In the genomic region with DNA sequence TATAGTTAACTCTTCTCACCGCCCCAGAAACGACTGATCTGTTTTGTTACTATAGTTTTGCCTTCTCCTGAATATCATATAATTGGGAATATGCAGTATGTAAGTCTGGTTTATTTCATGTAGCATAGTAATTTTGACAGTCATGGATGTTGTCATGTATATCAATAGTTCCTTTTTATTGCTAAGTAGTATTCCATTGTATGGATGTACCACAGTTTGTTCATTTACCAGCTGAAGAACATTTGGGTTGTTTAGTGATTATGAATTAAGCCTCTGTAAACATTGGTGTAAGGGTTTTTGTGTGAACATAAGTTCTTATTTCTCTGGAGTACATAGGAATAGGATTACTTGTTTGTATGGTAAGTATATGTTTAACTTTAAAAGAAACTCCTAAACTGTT, we compare ENCODE assay signal across 11 cellular contexts. TPM values are rescaled to one million over a fixed set of nuclear protein-coding genes. Genes with fewer than 3 reads are reported as not detected.
"Had no signal": no experiment of that assay in that cellular context is flagged by ENCODE, and none has a peak within 500 bp of the region (broad histone marks: within the 10 kb centered on the region; RNA-seq: fewer than 3 reads in every experiment).

No MANE protein-coding gene starts in this region.

- H3K4me2 ChIP-seq: GM23338 had no signal

- FAIRE-seq: H1, H54 had no signal

- H3K9ac ChIP-seq: GM23248 had no signal

- H3K4me1 ChIP-seq: HAP-1 had no signal

- H3K4me3 ChIP-seq: GM23248, GM23338, HAP-1 had no signal

- DNase-seq: GM23248, GOT3, H7, H9, HCEC 1CT, HFFc6 had no signal

- H3K27ac ChIP-seq: GM23248 had no signal

- H3K9me3 ChIP-seq: HAP-1 had no signal

- H2AFZ ChIP-seq: GM23248, GM23338 had no signal

- ATAC-seq: GM23338, HCT116 had no signal

- H3K36me3 ChIP-seq: HAP-1 had no signal

RNA-seq across cellular contexts. Expression of a gene that starts 55.5 kb away (rescaled TPM):
- total RNA-seq: H9 had no signal
- polyA plus RNA-seq: GM23248 had no signal
